ENCODE assay signal across 12 cellular contexts in genomic region chr12:53389702-53390101, GRCh38. TPM values are rescaled to one million over a fixed set of nuclear protein-coding genes. Genes with fewer than 3 reads are reported as not detected.
A peak's percentile ranks its signal among the peaks of the same experiment; 100 is the strongest.
DNase-seq lines count a peak whose midpoint lies in the region; ATAC-seq, FAIRE-seq and TF ChIP-seq lines count a peak whose summit lies in the region.
"Had no signal": no experiment of that assay in that cellular context is flagged by ENCODE, and none has a peak within 500 bp of the region (broad histone marks: within the 10 kb centered on the region; RNA-seq: fewer than 3 reads in every experiment).

No MANE protein-coding gene starts in this region.

- H3K27me3 ChIP-seq in CD4-positive, alpha-beta memory T cell (ENCODE audit: insufficient read depth, low read length): no peaks in the 10 kb centered on the region
- H3K27me3 ChIP-seq in MM.1S (replicated peaks; ENCODE audit: insufficient read depth, low read length) (no peaks in the 10 kb centered on the region), colonic mucosa (no peaks in the 10 kb centered on the region), ovary (no peaks in the 10 kb centered on the region), small intestine (ENCODE audit: control insufficient read depth in 2 of 2, insufficient read depth in 2 of 2, low read length in 2 of 2) (no peaks in the 10 kb centered on the region)

- no peak for FAIRE-seq in small intestine (lab: Jason Lieb, UNC)
- FAIRE-seq: endometrium, GM18507 had no signal

- H3K4me3 Mint-ChIP-seq in CD4-positive, alpha-beta memory T cell: peak overlapping the region; percentile 4 to 80 (median 40)

- H3K9ac ChIP-seq in MM.1S (ENCODE audit: low read length) (no peak overlapping the region), colonic mucosa (ENCODE audit: low read depth in 2 of 2, low read length in 2 of 2) (no peak overlapping the region)

- H3K9me2 ChIP-seq in MM.1S (replicated peaks; ENCODE audit: insufficient read depth, low read length): no peaks in the 10 kb centered on the region

- no peak overlapping the region for H2AFZ ChIP-seq in MM.1S (ENCODE audit: low read length)

- H3K4me1 Mint-ChIP-seq in CD4-positive, alpha-beta memory T cell: peaks cover 34 to 64% (median 53%) of the 10 kb centered on the region in 4 donors

- POLR2A ChIA-PET in CD4-positive, alpha-beta memory T cell (lab: Charles Lee; ENCODE audit: partially characterized antibody): interaction anchor here (0.7 to 1.4 kb wide), 2 partner anchors 10 to 111 kb away, joined by 3 read pairs; partner anchors contain the start of gene TARBP2

- no peak overlapping the region for H3K4me3 ChIP-seq in CD4-positive, alpha-beta memory T cell (ENCODE audit: low read length in 2 of 2)
- no peak overlapping the region for H3K4me3 ChIP-seq in MM.1S (ENCODE audit: low read length)
- H3K4me3 ChIP-seq in colonic mucosa: no peak overlapping the region
- H3K4me3 ChIP-seq in ovary: peak overlapping the region; percentile 10
- H3K4me3 ChIP-seq in small intestine (ENCODE audit: low read depth in 1 of 2, low read length in 2 of 2): no peak overlapping the region

- H3K27me3 Mint-ChIP-seq in CD4-positive, alpha-beta memory T cell: no peaks in the 10 kb centered on the region

- no peak for TF ChIP-seq EP300 in ovary (IDR thresholded peaks at IDR 0.05)

- H3K27ac Mint-ChIP-seq in CD4-positive, alpha-beta memory T cell: peak overlapping the region in 5 of 7 donors; percentile 2 to 71 (median 20)

- no peaks in the 10 kb centered on the region for H3F3A ChIP-seq in MM.1S (ENCODE audit: insufficient read depth, low read length)

- in situ Hi-C loops in G401 (cut with HindIII; ENCODE audit: low sequenced_read_pairs): no loop called here

- peaks cover 20 to 34% of the 10 kb centered on the region in 2 donors for H3K36me3 Mint-ChIP-seq in CD4-positive, alpha-beta memory T cell

- H3K4me1 ChIP-seq in CD4-positive, alpha-beta memory T cell (ENCODE audit: insufficient read depth, low read length): peaks cover 67% of the 10 kb centered on the region
- H3K4me1 ChIP-seq in MM.1S (ENCODE audit: low read length): peaks cover 11% of the 10 kb centered on the region; the same call in 1 of the 2 replicates
- H3K4me1 ChIP-seq in colonic mucosa: peaks cover 24% of the 10 kb centered on the region
- H3K4me1 ChIP-seq in ovary (ENCODE audit: insufficient read depth): peaks cover 10% of the 10 kb centered on the region
- H3K4me1 ChIP-seq in small intestine (ENCODE audit: control insufficient read depth in 2 of 2, insufficient read depth in 1 of 2, low read depth in 1 of 2, low read length in 1 of 2): peaks cover 2 to 5% of the 10 kb centered on the region in 2 donors

- CTCF ChIA-PET in CD4-positive, alpha-beta memory T cell (lab: Charles Lee; ENCODE audit: partially characterized antibody): no interaction called here

- 48 to 74% (median 66%) methylated on average over 3 of the region's 3 CpGs for WGBS in ovary, 3 donors
- 88 to 93% (median 90%) methylated on average over 3 of the region's 3 CpGs for WGBS in small intestine, 3 donors

- TF ChIP-seq POLR2A in ovary (IDR thresholded peaks at IDR 0.05): no peak

- no peak overlapping the region for H3K27ac ChIP-seq in CD4-positive, alpha-beta memory T cell (ENCODE audit: low read depth, low read length)
- H3K27ac ChIP-seq in MM.1S (ENCODE audit: low read length) (no peak overlapping the region), colonic mucosa (peak overlapping the region; percentile 4), ovary (no peak overlapping the region), small intestine (ENCODE audit: low read depth in 1 of 2, low read length in 1 of 2) (no peak overlapping the region)

- H3K4me2 ChIP-seq in MM.1S (ENCODE audit: low read depth, low read length): peak overlapping the region; percentile 14; the same call in 1 of the 2 replicates

- no peak for ATAC-seq in GM18909 (IDR thresholded peaks at IDR 0.05; ENCODE audit: poor library complexity, unreplicated experiment)

- H3K9me3 Mint-ChIP-seq in CD4-positive, alpha-beta memory T cell: no peaks in the 10 kb centered on the region

- no peaks in the 10 kb centered on the region for H3K9me3 ChIP-seq in CD4-positive, alpha-beta memory T cell (ENCODE audit: control insufficient read depth in 1 of 2, low read length in 2 of 2)
- H3K9me3 ChIP-seq in MM.1S (replicated peaks; ENCODE audit: insufficient read depth, low read length): no peaks in the 10 kb centered on the region
- no peaks in the 10 kb centered on the region for H3K9me3 ChIP-seq in colonic mucosa
- no peaks in the 10 kb centered on the region for H3K9me3 ChIP-seq in ovary
- no peaks in the 10 kb centered on the region for H3K9me3 ChIP-seq in small intestine (ENCODE audit: control insufficient read depth, low read depth)

- H3K79me2 ChIP-seq in MM.1S (ENCODE audit: low read length): peaks cover 96% of the 10 kb centered on the region

- H3K36me3 ChIP-seq in CD4-positive, alpha-beta memory T cell (ENCODE audit: insufficient read depth, low read length): peaks cover 9% of the 10 kb centered on the region
- H3K36me3 ChIP-seq in MM.1S (replicated peaks; ENCODE audit: insufficient read depth, low read length) (peaks cover 5% of the 10 kb centered on the region; the same call in 1 of the 2 replicates), colonic mucosa (no peaks in the 10 kb centered on the region), ovary (no peaks in the 10 kb centered on the region), small intestine (ENCODE audit: control insufficient read depth in 2 of 2, insufficient read depth in 2 of 2, low read length in 2 of 2) (peaks cover 0 to 2% of the 10 kb centered on the region in 2 donors)

- H4K20me1 ChIP-seq in MM.1S (ENCODE audit: insufficient read depth, low read length): peaks cover 4% of the 10 kb centered on the region; the same call in 1 of the 2 replicates

- DNase-seq in CD4-positive, alpha-beta memory T cell: no peak
- no peak for DNase-seq in MM.1S
- DNase-seq in colonic mucosa: no peak
- DNase-seq in ovary: no peak
- no peak for DNase-seq in small intestine
- DNase-seq in G401 (ENCODE audit: low spot score): no peak
- no peak for DNase-seq in hepatic stellate cell (ENCODE audit: low spot score)
- DNase-seq: activated naive CD4-positive, alpha-beta T cell treated with Interleukin-2 at 50 U/mL for 16 hours; islet precursor cell had no signal

- intact Hi-C loops in CD4-positive, alpha-beta memory T cell (cut with micrococcal nuclease): no loop called here
- intact Hi-C loops in colonic mucosa (cut with DNase I): no loop called here
- intact Hi-C loops in ovary (cut with DNase I): no loop called here

- TF ChIP-seq CTCF in MM.1S (IDR thresholded peaks at IDR 0.05; ENCODE audit: low read length) (no peak), colonic mucosa (IDR thresholded peaks at IDR 0.05) (no peak), ovary (IDR thresholded peaks at IDR 0.05) (no peak)

RNA-seq across cellular contexts. Expression of gene SP1, which starts 9.7 kb away (rescaled TPM):
- 100 to 1,000 TPM; 109 to 110 TPM for total RNA-seq in CD4-positive, alpha-beta memory T cell
- polyA plus RNA-seq in CD4-positive, alpha-beta memory T cell: 10 to 100 TPM in 1 of 2 donors, 1 to 10 TPM in 1; 4.3 to 10.6 TPM
- total RNA-seq in colonic mucosa: 10 to 100 TPM; 83.6 to 96.8 TPM
- total RNA-seq in ovary: 100 to 1,000 TPM in 2 of 7 donors, 10 to 100 TPM in 5; 48.7 to 109 (median 90.8) TPM
- polyA plus RNA-seq in ovary: 10 to 100 TPM; 25.7 to 59.2 TPM
- 10 to 100 TPM; 13.8 to 20.3 (median 16.3) TPM for polyA plus RNA-seq in small intestine
- 26.6 and 40.0 TPM in 2 replicates for total RNA-seq in G401 (2014; rRNA removed; shearing (Covaris generic))

RNA-seq across cellular contexts. Expression of gene AMHR2, which starts 34.0 kb away (rescaled TPM):
- not detected for total RNA-seq in CD4-positive, alpha-beta memory T cell
- polyA plus RNA-seq in CD4-positive, alpha-beta memory T cell: not detected
- total RNA-seq in colonic mucosa (under 1 TPM in 1 of 2 donors, not detected in 1; 0.17 TPM), ovary (10 to 100 TPM; 15.3 to 48.6 (median 35.0) TPM)
- polyA plus RNA-seq in ovary (10 to 100 TPM; 11.2 to 32.5 TPM), small intestine (under 1 TPM in 2 of 3 donors, not detected in 1; 0.04 to 0.81 TPM)
- not detected in 2 replicates for total RNA-seq in G401 (2014; rRNA removed; shearing (Covaris generic))

RNA-seq across cellular contexts. Expression of gene PRR13, which starts 51.8 kb away (rescaled TPM):
- total RNA-seq in CD4-positive, alpha-beta memory T cell: 100 to 1,000 TPM; 242 to 247 TPM
- 100 to 1,000 TPM; 545 to 843 TPM for polyA plus RNA-seq in CD4-positive, alpha-beta memory T cell
- total RNA-seq in colonic mucosa (100 to 1,000 TPM; 331 to 504 TPM), ovary (100 to 1,000 TPM in 4 of 7 donors, 10 to 100 TPM in 3; 46.1 to 131 (median 116) TPM)
- polyA plus RNA-seq in ovary (100 to 1,000 TPM; 125 to 320 TPM), small intestine (1,000 to 10,000 TPM in 1 of 3 donors, 100 to 1,000 TPM in 2; 507 to 1,038 (median 901) TPM)
- 83.1 and 127 TPM in 2 replicates for total RNA-seq in G401 (2014; rRNA removed; shearing (Covaris generic))

RNA-seq across cellular contexts. Expression of gene SP7, which starts 53.5 kb away (rescaled TPM):
- not detected for total RNA-seq in CD4-positive, alpha-beta memory T cell
- polyA plus RNA-seq in CD4-positive, alpha-beta memory T cell: not detected
- not detected for total RNA-seq in colonic mucosa
- total RNA-seq in ovary: not detected
- polyA plus RNA-seq in ovary: under 1 TPM; 0.02 to 0.10 TPM
- not detected for polyA plus RNA-seq in small intestine
- total RNA-seq in G401 (2014; rRNA removed; shearing (Covaris generic)): 0.41 TPM in 1 of 2 replicates, not detected in the other

Comparison
In these comparisons a context has a peak if more than half of its experiments do, and no peak if none do; other contexts are left out.
1. RNA of gene AMHR2, which starts 34.0 kb away (total RNA-seq): 15.3 to 48.6 TPM in ovary; 0.17 TPM in colonic mucosa, not detected in G401 and not detected in CD4-positive, alpha-beta memory T cell; every median in the first group is over 10 times any median in the second.